In the genomic region with DNA sequence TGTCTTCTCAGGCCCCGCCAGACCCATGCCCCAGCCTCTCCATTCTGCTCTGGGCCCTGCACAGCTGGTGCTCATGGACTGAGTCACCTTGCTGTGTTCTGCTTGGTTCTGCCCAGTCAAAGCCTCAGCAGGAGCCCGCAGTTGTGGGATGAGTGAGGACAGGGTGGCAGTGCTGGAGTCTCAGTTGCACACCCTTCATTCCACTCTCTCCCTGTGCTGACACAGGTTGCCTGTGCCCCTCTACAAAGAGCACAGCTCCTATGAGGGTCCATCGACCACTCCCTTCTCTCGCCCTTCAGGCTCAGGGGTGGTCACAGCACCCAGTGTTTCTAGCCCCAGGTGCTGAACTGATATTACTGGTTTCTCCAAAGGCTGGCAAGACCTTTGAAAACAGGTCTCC, we compare ENCODE assay signal across 10 cellular contexts. TPM values are rescaled to one million over a fixed set of nuclear protein-coding genes. Genes with fewer than 3 reads are reported as not detected.
DNase-seq lines count a peak whose midpoint lies in the region; ATAC-seq and TF ChIP-seq lines count a peak whose summit lies in the region.
"Not testable (repeated sequence)": the region's sequence is repeated elsewhere in the genome, so short reads cannot be mapped to it uniquely, and the experiment has no call there.
"Had no signal": no experiment of that assay in that cellular context is flagged by ENCODE, and none has a peak within 500 bp of the region (broad histone marks: within the 10 kb centered on the region; RNA-seq: fewer than 3 reads in every experiment).

No MANE protein-coding gene starts in this region.

- H3K27me3 ChIP-seq in upper lobe of right lung, result not testable (repeated sequence)

- H3K27ac Mint-ChIP-seq in stimulated activated effector memory CD8-positive, alpha-beta T cell treated with anti-CD3 and anti-CD28 coated beads, Interleukin-12 subunit alpha, Interleukin-12 subunit beta, amount 100 ng/mL, for 72 hours; stimulated activated naive CD8-positive, alpha-beta T cell treated with anti-CD3 and anti-CD28 coated beads, Interleukin-15, amount 100 ng/mL, for 72 hours: not testable (repeated sequence)

- not testable (repeated sequence) for H3K9me3 Mint-ChIP-seq in stimulated activated effector memory CD8-positive, alpha-beta T cell treated with anti-CD3 and anti-CD28 coated beads, Interleukin-12 subunit alpha, Interleukin-12 subunit beta, amount 100 ng/mL, for 72 hours; stimulated activated naive CD8-positive, alpha-beta T cell treated with anti-CD3 and anti-CD28 coated beads, Interleukin-15, amount 100 ng/mL, for 72 hours

- DNase-seq in AG08396 (ENCODE audit: low spot score) (peak; percentile 0), islet precursor cell (peak; percentile 30), upper lobe of right lung (peak; percentile 49)
- DNase-seq in stimulated activated effector memory CD8-positive, alpha-beta T cell treated with anti-CD3 and anti-CD28 coated beads, Interleukin-12 subunit alpha, Interleukin-12 subunit beta, amount 100 ng/mL, for 72 hours (ENCODE audit: low spot score in 2 of 2); stimulated activated naive CD8-positive, alpha-beta T cell treated with anti-CD3 and anti-CD28 coated beads, Interleukin-15, amount 100 ng/mL, for 72 hours: not testable (repeated sequence)

- H3K27me3 Mint-ChIP-seq in stimulated activated naive CD8-positive, alpha-beta T cell treated with anti-CD3 and anti-CD28 coated beads, Interleukin-15, amount 100 ng/mL, for 72 hours, result not testable (repeated sequence)

- H3K4me3 Mint-ChIP-seq in stimulated activated effector memory CD8-positive, alpha-beta T cell treated with anti-CD3 and anti-CD28 coated beads, Interleukin-12 subunit alpha, Interleukin-12 subunit beta, amount 100 ng/mL, for 72 hours; stimulated activated naive CD8-positive, alpha-beta T cell treated with anti-CD3 and anti-CD28 coated beads, Interleukin-15, amount 100 ng/mL, for 72 hours: not testable (repeated sequence)

- not testable (repeated sequence) for H3K4me3 ChIP-seq in upper lobe of right lung

- H3K36me3 ChIP-seq in upper lobe of right lung, result not testable (repeated sequence)

- not testable (repeated sequence) for H3K9me3 ChIP-seq in upper lobe of right lung

- TF ChIP-seq CTCF in upper lobe of right lung (IDR thresholded peaks at IDR 0.05), result not testable (repeated sequence)

- intact Hi-C loops in upper lobe of right lung (cut with DNase I), result not testable (repeated sequence)

- not testable (repeated sequence) for H3K27ac ChIP-seq in upper lobe of right lung

- H3K4me1 Mint-ChIP-seq in stimulated activated effector memory CD8-positive, alpha-beta T cell treated with anti-CD3 and anti-CD28 coated beads, Interleukin-12 subunit alpha, Interleukin-12 subunit beta, amount 100 ng/mL, for 72 hours; stimulated activated naive CD8-positive, alpha-beta T cell treated with anti-CD3 and anti-CD28 coated beads, Interleukin-15, amount 100 ng/mL, for 72 hours: not testable (repeated sequence)

- ATAC-seq in esophagus mucosa, result peak; percentile 25
- ATAC-seq in stimulated activated effector memory CD8-positive, alpha-beta T cell treated with anti-CD3 and anti-CD28 coated beads, Interleukin-12 subunit alpha, Interleukin-12 subunit beta, amount 100 ng/mL, for 72 hours, result peak; percentile 49
- ATAC-seq in stimulated activated naive CD8-positive, alpha-beta T cell treated with anti-CD3 and anti-CD28 coated beads, Interleukin-15, amount 100 ng/mL, for 72 hours, result peak; percentile 12
- peak; percentile 52 for ATAC-seq in upper lobe of right lung

- H3K4me1 ChIP-seq in upper lobe of right lung, result not testable (repeated sequence)

- not testable (repeated sequence) for H3K36me3 Mint-ChIP-seq in stimulated activated effector memory CD8-positive, alpha-beta T cell treated with anti-CD3 and anti-CD28 coated beads, Interleukin-12 subunit alpha, Interleukin-12 subunit beta, amount 100 ng/mL, for 72 hours

RNA-seq across cellular contexts. Expression of a gene that starts 39.6 kb away (rescaled TPM):
- 1.8 TPM for total RNA-seq in esophagus mucosa
- total RNA-seq in upper lobe of right lung, result 2.6 TPM
- total RNA-seq: A172; CD4-positive, CD25-positive, alpha-beta regulatory T cell; Daoy; G401 had no signal
